ENCODE assay signal across 23 cellular contexts in the genomic region with DNA sequence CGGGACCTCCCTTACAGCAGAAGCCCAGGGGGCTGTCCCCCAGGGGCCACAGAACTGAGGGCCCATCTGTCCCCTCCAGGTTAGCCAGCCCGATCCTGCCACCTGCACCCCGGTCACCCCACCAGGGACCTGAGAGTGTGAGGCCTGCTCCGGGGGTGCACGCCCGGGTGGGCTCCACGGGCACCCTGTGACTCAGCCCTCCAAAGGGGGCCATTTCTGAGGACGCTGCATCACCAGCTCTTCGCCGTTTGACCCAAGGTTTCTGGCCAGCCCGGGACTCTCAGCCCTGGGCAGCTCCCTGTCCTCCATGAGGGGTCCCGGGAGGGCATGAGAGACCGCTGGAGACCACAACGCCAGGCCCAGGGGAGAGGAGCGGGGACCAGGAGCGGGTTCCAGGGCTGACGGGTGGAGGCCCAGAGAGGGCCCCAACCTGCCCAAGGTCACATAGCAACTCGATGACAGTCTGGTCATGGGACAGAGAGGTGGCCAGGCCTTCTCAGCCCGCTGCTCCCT.
DNase-seq lines count a peak whose midpoint lies in the region; ATAC-seq, FAIRE-seq and TF ChIP-seq lines count a peak whose summit lies in the region.
"Had no signal": no experiment of that assay in that cellular context is flagged by ENCODE, and none has a peak within 500 bp of the region (broad histone marks: within the 10 kb centered on the region; RNA-seq: fewer than 3 reads in every experiment).

No MANE protein-coding gene starts in this region.

- H3K4me1 ChIP-seq in heart left ventricle, result peaks cover 0 to 24% (median 12%) of the 10 kb centered on the region in 12 donors
- peaks cover 36% of the 10 kb centered on the region for H3K4me1 ChIP-seq in HepG2 (ENCODE audit: insufficient read depth, low read length)
- H3K4me1 ChIP-seq: Caco-2, HAP-1 had no signal

- H3K36me3 ChIP-seq in heart left ventricle (peaks cover 0 to 17% (median 0%) of the 10 kb centered on the region in 9 donors), HepG2 (replicated peaks in 1 of 2; ENCODE audit: control insufficient read depth in 1 of 2, insufficient read depth in 2 of 2, low read length in 2 of 2) (no peaks in the 10 kb centered on the region)
- H3K36me3 ChIP-seq: HAP-1 had no signal

- H3K79me2 ChIP-seq in HepG2 (ENCODE audit: insufficient read depth, low read length), result no peaks in the 10 kb centered on the region

- no peak overlapping the region for H3K9ac ChIP-seq in HepG2 (ENCODE audit: insufficient read depth, low read depth, low read length)
- H3K9ac ChIP-seq: BLaER1 treated with 17β-estradiol and CSF1 and Interleukin-3, amounts not matched to agents 10 nM and 100 nM had no signal

- H3K4me3 Mint-ChIP-seq in activated naive CD4-positive, alpha-beta T cell treated with anti-CD3 and anti-CD28 coated beads, Interleukin-2, amount 50 U/mL, for 24 hours, result no peak overlapping the region
- H3K4me3 Mint-ChIP-seq in activated T-helper 1 cell treated with anti-CD3 and anti-CD28 coated beads, Interleukin-12 subunit alpha, Interleukin-12 subunit beta, Interleukin-2, Interleukin-4 antibody, amounts not matched to agents 30 ng/mL and 10 ng/mL and 1 ng/mL, durations not matched to agents 14 hours and 24 hours and 36 hours, result no peak overlapping the region
- H3K4me3 Mint-ChIP-seq: CD4-positive, alpha-beta memory T cell had no signal

- H3K9me3 Mint-ChIP-seq in activated naive CD4-positive, alpha-beta T cell treated with anti-CD3 and anti-CD28 coated beads, Interleukin-2, amount 50 U/mL, for 24 hours, result no peaks in the 10 kb centered on the region
- H3K9me3 Mint-ChIP-seq in activated T-helper 1 cell treated with anti-CD3 and anti-CD28 coated beads, Interleukin-12 subunit alpha, Interleukin-12 subunit beta, Interleukin-2, Interleukin-4 antibody, amounts not matched to agents 30 ng/mL and 10 ng/mL and 1 ng/mL, durations not matched to agents 14 hours and 24 hours and 36 hours, result no peaks in the 10 kb centered on the region
- H3K9me3 Mint-ChIP-seq: CD4-positive, alpha-beta memory T cell had no signal

- H3K27me3 Mint-ChIP-seq in activated naive CD4-positive, alpha-beta T cell treated with anti-CD3 and anti-CD28 coated beads, Interleukin-2, amount 50 U/mL, for 24 hours, result no peaks in the 10 kb centered on the region
- no peaks in the 10 kb centered on the region for H3K27me3 Mint-ChIP-seq in activated T-helper 1 cell treated with anti-CD3 and anti-CD28 coated beads, Interleukin-12 subunit alpha, Interleukin-12 subunit beta, Interleukin-2, Interleukin-4 antibody, amounts not matched to agents 30 ng/mL and 10 ng/mL and 1 ng/mL, durations not matched to agents 14 hours and 24 hours and 36 hours (ENCODE audit: insufficient read depth)

- no peak for TF ChIP-seq RAD21 in HepG2 (CRISPR knock-in tag; IDR thresholded peaks at IDR 0.05)

- H3K36me3 Mint-ChIP-seq in activated naive CD4-positive, alpha-beta T cell treated with anti-CD3 and anti-CD28 coated beads, Interleukin-2, amount 50 U/mL, for 24 hours, result no peaks in the 10 kb centered on the region
- no peaks in the 10 kb centered on the region for H3K36me3 Mint-ChIP-seq in activated T-helper 1 cell treated with anti-CD3 and anti-CD28 coated beads, Interleukin-12 subunit alpha, Interleukin-12 subunit beta, Interleukin-2, Interleukin-4 antibody, amounts not matched to agents 30 ng/mL and 10 ng/mL and 1 ng/mL, durations not matched to agents 14 hours and 24 hours and 36 hours (ENCODE audit: low read depth)
- H3K36me3 Mint-ChIP-seq: CD4-positive, alpha-beta memory T cell had no signal

- FAIRE-seq in HepG2 (lab: Jason Lieb, UNC), result no peak
- peak; percentile 13 for FAIRE-seq in urothelium cell line (lab: Jason Lieb, UNC)

- WGBS in heart left ventricle, 4 donors, result 41 to 72% (median 66%) methylated on average over 4 to 19 of the region's 19 CpGs
- WGBS in HepG2 (ENCODE audit: low lambda C conversion rate), result 0% methylated on average over 2 of the region's 19 CpGs

- POLR2A ChIA-PET in HepG2 (lab: Yijun Ruan, JAX), result no interaction called here

- 0 out of 2 replicates have a peak overlapping the region, but pooled peaks have one; percentile 47 for H3K4me2 ChIP-seq in HepG2 (ENCODE audit: low read depth, low read length)

- intact Hi-C loops in heart left ventricle (cut with DNase I), result loop anchor here in 1 of 10 donors (10.0 kb wide), 1 partner anchor 455 kb away; no protein-coding TSS in a partner anchor
- intact Hi-C loops in HepG2 (cut with micrococcal nuclease; ENCODE audit: unreplicated experiment), result no loop called here
- intact Hi-C loops in activated T-helper 1 cell treated with anti-CD3 and anti-CD28 coated beads, Interleukin-12 subunit alpha, Interleukin-12 subunit beta, Interleukin-2, Interleukin-4 antibody, amounts not matched to agents 30 ng/mL and 10 ng/mL and 1 ng/mL, durations not matched to agents 14 hours and 24 hours and 36 hours (cut with micrococcal nuclease), result no loop called here

- H3K9me3 ChIP-seq in heart left ventricle, result no peaks in the 10 kb centered on the region
- H3K9me3 ChIP-seq in HepG2 (ENCODE audit: low read length), result no peaks in the 10 kb centered on the region
- H3K9me3 ChIP-seq: BLaER1 treated with 17β-estradiol and CSF1 and Interleukin-3, amounts not matched to agents 10 nM and 100 nM; Caco-2; HAP-1 had no signal

- no peak for TF ChIP-seq CTCF in heart left ventricle (IDR thresholded peaks at IDR 0.05)
- TF ChIP-seq CTCF in HepG2 (CRISPR knock-in tag; IDR thresholded peaks at IDR 0.05), result no peak

- no peak for TF ChIP-seq POLR2A in heart left ventricle (IDR thresholded peaks at IDR 0.05)
- TF ChIP-seq POLR2A in HepG2 (IDR thresholded peaks at IDR 0.05; ENCODE audit: insufficient read depth in 1 of 2, low read depth in 2 of 2, low read length in 2 of 2), result no peak

- no TSS peak for BruUV-seq in HepG2 (replicated peaks; lab: Mats Ljungman, UMichigan)

- in situ Hi-C loops in HepG2 (cut with HindIII; ENCODE audit: extremely low pct_ligation_motif_present, low pct_unique_long_range_greater_than_20kb), result no loop called here

- no peak for TF ChIP-seq EP300 in HepG2 (IDR thresholded peaks at IDR 0.05; ENCODE audit: low read depth in 2 of 2, low read length in 2 of 2)
- no peak for TF ChIP-seq EP300 in HepG2 (CRISPR knock-in tag; IDR thresholded peaks at IDR 0.05; ENCODE audit: borderline replicate concordance)

- no peak overlapping the region for H2AFZ ChIP-seq in HepG2 (ENCODE audit: low read length)

- CTCF ChIA-PET in HepG2 (lab: Yijun Ruan, JAX; ENCODE audit: low intra/inter-chr PET ratio, low total read pairs), result no interaction called here

- peak overlapping the region; percentile 59 for H3K27ac Mint-ChIP-seq in activated naive CD4-positive, alpha-beta T cell treated with anti-CD3 and anti-CD28 coated beads, Interleukin-2, amount 50 U/mL, for 24 hours
- no peak overlapping the region for H3K27ac Mint-ChIP-seq in activated T-helper 1 cell treated with anti-CD3 and anti-CD28 coated beads, Interleukin-12 subunit alpha, Interleukin-12 subunit beta, Interleukin-2, Interleukin-4 antibody, amounts not matched to agents 30 ng/mL and 10 ng/mL and 1 ng/mL, durations not matched to agents 14 hours and 24 hours and 36 hours
- H3K27ac Mint-ChIP-seq: CD4-positive, alpha-beta memory T cell had no signal

- peaks cover 9% of the 10 kb centered on the region for H3K4me1 Mint-ChIP-seq in activated naive CD4-positive, alpha-beta T cell treated with anti-CD3 and anti-CD28 coated beads, Interleukin-2, amount 50 U/mL, for 24 hours
- no peaks in the 10 kb centered on the region for H3K4me1 Mint-ChIP-seq in activated T-helper 1 cell treated with anti-CD3 and anti-CD28 coated beads, Interleukin-12 subunit alpha, Interleukin-12 subunit beta, Interleukin-2, Interleukin-4 antibody, amounts not matched to agents 30 ng/mL and 10 ng/mL and 1 ng/mL, durations not matched to agents 14 hours and 24 hours and 36 hours (ENCODE audit: low read depth)

- DNase-seq in activated naive CD4-positive, alpha-beta T cell (lab: John Stamatoyannopoulos, UW), result no peak
- DNase-seq in heart left ventricle (no peak), HepG2 (ENCODE audit: low spot score) (no peak), urothelium cell line (ENCODE audit: low spot score) (no peak), germinal center (ENCODE audit: low spot score) (no peak), mucosa of gallbladder (ENCODE audit: low spot score) (no peak)
- DNase-seq in activated T-helper 1 cell treated with anti-CD3 and anti-CD28 coated beads, Interleukin-12 subunit alpha, Interleukin-12 subunit beta, Interleukin-2, Interleukin-4 antibody, amounts not matched to agents 30 ng/mL and 10 ng/mL and 1 ng/mL, durations not matched to agents 14 hours and 24 hours and 36 hours (ENCODE audit: low spot score), result no peak
- DNase-seq: ACHN; Caco-2; CD4-positive, alpha-beta memory T cell; DMS 273 treated with DMSO at 0.1 percent for 48 hours; DMS79 treated with DMSO at 0.1 percent for 48 hours; NCI-H1105; NCI-H146; NCI-H2029 treated with DMSO at 0.1 percent for 48 hours; NCI-H2171; NCI-H524; SHP77 treated with DMSO at 0.1 percent for 48 hours had no signal

- H3K27me3 ChIP-seq in heart left ventricle, result peaks cover 0 to 10% (median 0%) of the 10 kb centered on the region in 9 donors
- peaks cover 8 to 37% of the 10 kb centered on the region in 2 experiments; a peak in 4 of 5 replicates for H3K27me3 ChIP-seq in HepG2 (ENCODE audit: control insufficient read depth in 1 of 2, insufficient read depth in 2 of 2, low read length in 2 of 2)

- H4K20me1 ChIP-seq in HepG2 (ENCODE audit: insufficient read depth, low read length), result no peaks in the 10 kb centered on the region

- H3K4me3 ChIP-seq in heart left ventricle (no peak overlapping the region), HepG2 (replicated peaks in 1 of 3; ENCODE audit: insufficient read depth in 1 of 3, low read depth in 2 of 3, low read length in 3 of 3) (peak overlapping the region in 1 of 3 experiments; percentile 37; a peak in 1 of 6 replicates)
- H3K4me3 ChIP-seq: BLaER1 treated with 17β-estradiol and CSF1 and Interleukin-3, amounts not matched to agents 10 nM and 100 nM; HAP-1; SK-N-MC had no signal

- H3K27ac ChIP-seq in heart left ventricle (peak overlapping the region in 10 of 12 donors; percentile 5 to 79 (median 68)), HepG2 (ENCODE audit: extremely low read length, insufficient read depth, low read length) (no peak overlapping the region)
- H3K27ac ChIP-seq: 22Rv1; BLaER1 treated with 17β-estradiol and CSF1 and Interleukin-3, amounts not matched to agents 10 nM and 100 nM; SK-N-MC had no signal

- ATAC-seq in heart left ventricle, result peak in 2 of 4 donors; percentile 82 to 86
- peak; percentile 24; the same call in 2 of the 3 replicates for ATAC-seq in HepG2
